ENCODE assay signal across 1 cellular context in the genomic region with DNA sequence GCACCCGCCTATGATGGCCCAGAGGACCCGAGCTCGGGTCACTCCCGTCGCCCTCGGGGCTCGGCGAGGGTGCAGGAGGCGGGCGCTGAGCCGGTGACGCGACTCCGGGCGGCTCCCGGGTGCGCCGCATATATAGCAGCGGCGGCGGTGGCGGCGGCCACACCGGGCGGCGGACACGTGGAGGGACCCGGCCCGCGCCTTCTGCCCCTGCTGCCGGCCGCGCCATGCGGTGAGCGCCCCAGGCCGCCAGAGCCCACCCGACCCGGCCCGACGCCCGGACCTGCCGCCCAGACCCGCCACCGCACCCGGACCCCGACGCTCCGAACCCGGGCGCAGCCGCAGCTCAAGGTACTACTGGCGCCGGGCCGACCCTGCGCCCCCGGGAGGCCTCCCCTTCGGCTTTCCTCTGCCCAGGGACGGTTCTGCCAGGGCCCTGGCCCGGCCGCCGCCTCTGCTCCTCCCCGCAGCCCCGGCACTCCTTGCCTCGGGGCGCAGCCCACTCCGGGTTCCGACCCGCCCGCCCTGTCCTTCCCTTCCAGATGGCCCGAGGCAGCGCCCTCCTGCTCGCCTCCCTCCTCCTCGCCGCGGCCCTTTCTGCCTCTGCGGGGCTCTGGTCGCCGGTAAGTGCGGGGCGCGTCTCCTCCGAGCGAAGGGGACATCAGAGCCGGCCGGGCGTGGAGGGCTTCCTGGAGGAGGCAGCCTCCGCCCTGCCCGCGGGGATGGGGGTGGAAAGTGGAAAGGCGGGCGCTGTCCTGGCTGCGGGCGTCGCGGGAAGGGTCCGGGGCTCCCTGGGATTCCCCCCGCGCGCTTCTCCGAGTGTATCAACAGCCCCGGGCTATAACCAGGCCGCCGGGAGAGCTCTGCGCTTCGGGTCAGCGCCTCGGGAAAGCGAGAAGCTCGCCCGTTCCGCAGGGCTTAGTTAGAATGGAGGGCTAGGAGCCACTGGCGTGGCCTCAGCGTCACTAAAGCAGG.
TF ChIP-seq lines count a peak whose summit lies in the region.

A gene with protein sequence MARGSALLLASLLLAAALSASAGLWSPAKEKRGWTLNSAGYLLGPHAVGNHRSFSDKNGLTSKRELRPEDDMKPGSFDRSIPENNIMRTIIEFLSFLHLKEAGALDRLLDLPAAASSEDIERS (plus strand): TSS at position 160 of the 972 bp plus-strand sequence. CDS start 380 bp downstream, at position 540.

TF ChIP-seq in SK-N-SH, 30 proteins besides CTCF, POLR2A, EP300 and RAD21 (continued from another document):
- TF ChIP-seq, protein P1, sequence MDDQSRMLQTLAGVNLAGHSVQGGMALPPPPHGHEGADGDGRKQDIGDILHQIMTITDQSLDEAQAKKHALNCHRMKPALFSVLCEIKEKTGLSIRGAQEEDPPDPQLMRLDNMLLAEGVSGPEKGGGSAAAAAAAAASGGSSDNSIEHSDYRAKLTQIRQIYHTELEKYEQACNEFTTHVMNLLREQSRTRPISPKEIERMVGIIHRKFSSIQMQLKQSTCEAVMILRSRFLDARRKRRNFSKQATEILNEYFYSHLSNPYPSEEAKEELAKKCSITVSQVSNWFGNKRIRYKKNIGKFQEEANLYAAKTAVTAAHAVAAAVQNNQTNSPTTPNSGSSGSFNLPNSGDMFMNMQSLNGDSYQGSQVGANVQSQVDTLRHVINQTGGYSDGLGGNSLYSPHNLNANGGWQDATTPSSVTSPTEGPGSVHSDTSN (IDR thresholded peaks at IDR 0.05) = no peak
- TF ChIP-seq, protein P2, sequence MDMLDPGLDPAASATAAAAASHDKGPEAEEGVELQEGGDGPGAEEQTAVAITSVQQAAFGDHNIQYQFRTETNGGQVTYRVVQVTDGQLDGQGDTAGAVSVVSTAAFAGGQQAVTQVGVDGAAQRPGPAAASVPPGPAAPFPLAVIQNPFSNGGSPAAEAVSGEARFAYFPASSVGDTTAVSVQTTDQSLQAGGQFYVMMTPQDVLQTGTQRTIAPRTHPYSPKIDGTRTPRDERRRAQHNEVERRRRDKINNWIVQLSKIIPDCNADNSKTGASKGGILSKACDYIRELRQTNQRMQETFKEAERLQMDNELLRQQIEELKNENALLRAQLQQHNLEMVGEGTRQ (IDR thresholded peaks at IDR 0.05; ENCODE audit: borderline replicate concordance, low read depth, low read length) = no peak
- TF ChIP-seq NRF1 (IDR thresholded peaks at IDR 0.05; ENCODE audit: low read depth, low read length) (no peak), RFX5 (IDR thresholded peaks at IDR 0.05; ENCODE audit: low read length) (no peak), EZH2phosphoT487 (IDR thresholded peaks at IDR 0.05; ENCODE audit: borderline replicate concordance, low read depth) (no peak), GATA2 (CRISPR knock-in tag; IDR thresholded peaks at IDR 0.05) (peak; percentile 23; the same call in 1 of the 2 replicates), RXRA (IDR thresholded peaks at IDR 0.05; ENCODE audit: borderline replicate concordance, low read depth) (no peak)
